Comparison of ENCODE assay signal across 11 cellular contexts in genomic region chrX:124239911-124240310, GRCh38.
DNase-seq lines count a peak whose midpoint lies in the region; ATAC-seq and TF ChIP-seq lines count a peak whose summit lies in the region.
"Had no signal": no experiment of that assay in that cellular context is flagged by ENCODE, and none has a peak within 500 bp of the region (broad histone marks: within the 10 kb centered on the region; RNA-seq: fewer than 3 reads in every experiment).

No MANE protein-coding gene starts in this region.

- no peak overlapping the region for H2AK5ac ChIP-seq in neuronal stem cell (ENCODE audit: low read depth, low read length)

- H3K18ac ChIP-seq in neuronal stem cell (ENCODE audit: low read length), result no peak overlapping the region

- peak in 1 of 3 donors; percentile 20 for DNase-seq in effector memory CD4-positive, alpha-beta T cell
- DNase-seq in DMS53 treated with DMSO at 0.1 percent for 48 hours (lab: John Stamatoyannopoulos, UW; ENCODE audit: unreplicated experiment), result no peak
- DNase-seq in NCI-H510A treated with DMSO at 0.1 percent for 48 hours (lab: John Stamatoyannopoulos, UW), result no peak
- DNase-seq in neuronal stem cell (ENCODE audit: low spot score), result no peak
- DNase-seq in neural progenitor cell (ENCODE audit: low spot score), result no peak
- DNase-seq: DND-41, midbrain had no signal

- no peak overlapping the region for H3K4me2 ChIP-seq in neuronal stem cell (ENCODE audit: insufficient read depth, low read length, poor library complexity, severe bottlenecking)
- no peak overlapping the region for H3K4me2 ChIP-seq in neural progenitor cell

- peak; percentile 95 for ATAC-seq in GM18511 (IDR thresholded peaks at IDR 0.05; ENCODE audit: unreplicated experiment)
- peak; percentile 88 for ATAC-seq in GM21576 (IDR thresholded peaks at IDR 0.05; ENCODE audit: unreplicated experiment)
- ATAC-seq in HG03520 (IDR thresholded peaks at IDR 0.05; ENCODE audit: unreplicated experiment), result peak; percentile 86
- ATAC-seq: K562 had no signal

- no peak overlapping the region for H2BK5ac ChIP-seq in neuronal stem cell (ENCODE audit: low read length)

- H3K14ac ChIP-seq in neuronal stem cell (ENCODE audit: low read length), result no peak overlapping the region

- peak overlapping the region; percentile 28 for H3K4me3 ChIP-seq in effector memory CD4-positive, alpha-beta T cell (ENCODE audit: insufficient read depth, low read depth, low read length, poor library complexity, severe bottlenecking)
- H3K4me3 ChIP-seq in neuronal stem cell (ENCODE audit: low read length in 2 of 2), result no peak overlapping the region
- no peak overlapping the region for H3K4me3 ChIP-seq in neural progenitor cell
- H3K4me3 ChIP-seq: K562 had no signal

- no peaks in the 10 kb centered on the region for H3K79me2 ChIP-seq in neural progenitor cell (ENCODE audit: low read depth)

- no peaks in the 10 kb centered on the region for H3K27me3 ChIP-seq in effector memory CD4-positive, alpha-beta T cell (replicated peaks; ENCODE audit: control insufficient read depth, insufficient read depth, low read length, poor library complexity, severe bottlenecking)
- H3K27me3 ChIP-seq in neuronal stem cell (ENCODE audit: control insufficient read depth in 3 of 3, insufficient read depth in 3 of 3, low read depth in 1 of 3, low read length in 3 of 3), result no peaks in the 10 kb centered on the region
- no peaks in the 10 kb centered on the region for H3K27me3 ChIP-seq in neural progenitor cell

- H3K9me3 Mint-ChIP-seq in neural progenitor cell, result peaks cover 3% of the 10 kb centered on the region

- no peak overlapping the region for H4K91ac ChIP-seq in neuronal stem cell (ENCODE audit: low read depth, low read length, poor library complexity)

- peaks cover 2% of the 10 kb centered on the region for H3K36me3 Mint-ChIP-seq in neural progenitor cell

- no CpG with 5 or more reads among the region's 6 CpGs for WGBS in neuronal stem cell (ENCODE audit: extremely low coverage in 2 of 2, insufficient read length in 2 of 2, insufficient replicate concordance in 1 of 2), 2 donors

- no peak overlapping the region for H3K27ac Mint-ChIP-seq in neural progenitor cell

- H4K8ac ChIP-seq in neuronal stem cell (ENCODE audit: low read depth, low read length), result no peak overlapping the region

- no peak overlapping the region for H2BK12ac ChIP-seq in neuronal stem cell (ENCODE audit: low read length)

- H3K23ac ChIP-seq in neuronal stem cell (ENCODE audit: low read depth, low read length, poor library complexity), result no peak overlapping the region

- H3K27me3 Mint-ChIP-seq in neural progenitor cell (ENCODE audit: insufficient read depth, low read depth), result no peaks in the 10 kb centered on the region

- no peak overlapping the region for H3K4me3 Mint-ChIP-seq in neural progenitor cell

- TF ChIP-seq CTCF in neural progenitor cell (IDR thresholded peaks at IDR 0.05), result no peak

- no peak overlapping the region for H3K27ac ChIP-seq in effector memory CD4-positive, alpha-beta T cell (ENCODE audit: insufficient read depth, low read length, poor library complexity, severe bottlenecking)
- H3K27ac ChIP-seq in neuronal stem cell (replicated peaks; ENCODE audit: low read length) (no peak overlapping the region), neural progenitor cell (no peak overlapping the region)

- no peaks in the 10 kb centered on the region for H4K20me1 ChIP-seq in neural progenitor cell (ENCODE audit: low read depth)

- H3F3A ChIP-seq in neural progenitor cell (ENCODE audit: low read depth), result no peaks in the 10 kb centered on the region

- H3K4ac ChIP-seq in neuronal stem cell (ENCODE audit: low read length), result no peak overlapping the region

- no peaks in the 10 kb centered on the region for H3K79me1 ChIP-seq in neuronal stem cell (ENCODE audit: low read depth, low read length)

- H3K4me1 ChIP-seq in effector memory CD4-positive, alpha-beta T cell (ENCODE audit: control insufficient read depth, insufficient read depth, low read length, poor library complexity, severe bottlenecking), result no peaks in the 10 kb centered on the region
- H3K4me1 ChIP-seq in neuronal stem cell (ENCODE audit: control insufficient read depth in 2 of 2, insufficient read depth in 1 of 2, low read depth in 1 of 2, low read length in 2 of 2) (no peaks in the 10 kb centered on the region), neural progenitor cell (no peaks in the 10 kb centered on the region)

- no peak overlapping the region for H3K9ac ChIP-seq in neuronal stem cell (ENCODE audit: low read depth, low read length, poor library complexity)
- no peak overlapping the region for H3K9ac ChIP-seq in neural progenitor cell

- H3K9me3 ChIP-seq in effector memory CD4-positive, alpha-beta T cell (ENCODE audit: control insufficient read depth, low read length), result no peaks in the 10 kb centered on the region
- H3K9me3 ChIP-seq in neuronal stem cell (replicated peaks in 1 of 2; ENCODE audit: control insufficient read depth in 2 of 2, insufficient read depth in 1 of 2, low read depth in 1 of 2, low read length in 2 of 2) (no peaks in the 10 kb centered on the region), neural progenitor cell (ENCODE audit: low read depth) (peaks cover 3% of the 10 kb centered on the region)

- peaks cover 5% of the 10 kb centered on the region for H3K4me1 Mint-ChIP-seq in neural progenitor cell

- H2AFZ ChIP-seq in neuronal stem cell (ENCODE audit: low read length) (no peak overlapping the region), neural progenitor cell (replicated peaks) (no peak overlapping the region)

- no peak overlapping the region for H2BK15ac ChIP-seq in neuronal stem cell (ENCODE audit: low read length)

- no peaks in the 10 kb centered on the region for H3K36me3 ChIP-seq in effector memory CD4-positive, alpha-beta T cell (ENCODE audit: control insufficient read depth, insufficient read depth, low read length)
- H3K36me3 ChIP-seq in neuronal stem cell (replicated peaks in 1 of 2; ENCODE audit: control insufficient read depth in 2 of 2, insufficient read depth in 2 of 2, low read length in 2 of 2), result no peaks in the 10 kb centered on the region
- H3K36me3 ChIP-seq in neural progenitor cell, result no peaks in the 10 kb centered on the region

- no peak overlapping the region for H2BK120ac ChIP-seq in neuronal stem cell (ENCODE audit: low read depth, low read length)
